ENCODE assay signal across 8 cellular contexts in genomic region chr16:49855280-49855821, GRCh38. TPM values are rescaled to one million over a fixed set of nuclear protein-coding genes. Genes with fewer than 3 reads are reported as not detected.
DNase-seq lines count a peak whose midpoint lies in the region; ATAC-seq and TF ChIP-seq lines count a peak whose summit lies in the region.

No MANE protein-coding gene starts in this region.

- intact Hi-C loops in activated CD8-positive, alpha-beta T cell treated with anti-CD3 and anti-CD28 coated beads for 36 hours (cut with micrococcal nuclease) = no loop called here
- intact Hi-C loops in lower lobe of right lung (cut with DNase I) = no loop called here

- no peak for TF ChIP-seq CTCF in activated CD8-positive, alpha-beta T cell treated with anti-CD3 and anti-CD28 coated beads for 36 hours (IDR thresholded peaks at IDR 0.05)
- TF ChIP-seq CTCF in lower lobe of right lung (IDR thresholded peaks at IDR 0.05) = no peak

- H3K36me3 Mint-ChIP-seq in activated CD8-positive, alpha-beta T cell treated with anti-CD3 and anti-CD28 coated beads for 36 hours (ENCODE audit: low read depth) = no peaks in the 10 kb centered on the region

- H3K27me3 Mint-ChIP-seq in activated CD8-positive, alpha-beta T cell treated with anti-CD3 and anti-CD28 coated beads for 36 hours = peaks cover 38% of the 10 kb centered on the region

- H3K4me3 Mint-ChIP-seq in activated CD8-positive, alpha-beta T cell treated with anti-CD3 and anti-CD28 coated beads for 36 hours = peak overlapping the region; percentile 26

- peaks cover 41% of the 10 kb centered on the region for H3K4me1 ChIP-seq in lower lobe of right lung

- DNase-seq in NCI-H510A treated with DMSO at 0.1 percent for 48 hours (lab: John Stamatoyannopoulos, UW) = peak; percentile 80
- peak; percentile 31 for DNase-seq in activated CD8-positive, alpha-beta T cell treated with anti-CD3 and anti-CD28 coated beads for 36 hours
- peak; percentile 27 for DNase-seq in effector CD8-positive, alpha-beta T cell (lab: John Stamatoyannopoulos, UW)
- peak; percentile 86 for DNase-seq in lower lobe of right lung
- peak; percentile 13 to 49 for DNase-seq in stimulated activated CD8-positive, alpha-beta memory T cell treated with anti-CD3 and anti-CD28 coated beads, Interleukin-2, amount 100 ng/mL, for 1 hour (ENCODE audit: low read depth in 2 of 2)
- DNase-seq in NK-92 treated with Interleukin-12 subunit alpha and Interleukin-12 subunit beta, amount 100 ng/mL, for 24 hours (lab: John Stamatoyannopoulos, UW) = no peak

- H3K27me3 ChIP-seq in lower lobe of right lung (ENCODE audit: low read depth) = peaks cover 23% of the 10 kb centered on the region

- peaks cover 3% of the 10 kb centered on the region for H3K4me1 Mint-ChIP-seq in activated CD8-positive, alpha-beta T cell treated with anti-CD3 and anti-CD28 coated beads for 36 hours (ENCODE audit: low read depth)

- H3K36me3 ChIP-seq in lower lobe of right lung = no peaks in the 10 kb centered on the region

- POLR2A ChIA-PET in activated CD8-positive, alpha-beta T cell treated with anti-CD3 and anti-CD28 coated beads for 36 hours (lab: Charles Lee) = no interaction called here

- no peak overlapping the region for H3K27ac Mint-ChIP-seq in activated CD8-positive, alpha-beta T cell treated with anti-CD3 and anti-CD28 coated beads for 36 hours

- peak overlapping the region; percentile 88 for H3K27ac ChIP-seq in lower lobe of right lung

- ATAC-seq in GM18519 (IDR thresholded peaks at IDR 0.05; ENCODE audit: low FRiP score, unreplicated experiment) (peak; percentile 48), HG02981 (IDR thresholded peaks at IDR 0.05; ENCODE audit: unreplicated experiment) (peak; percentile 70), lower lobe of right lung (peak; percentile 83 to 85)
- ATAC-seq in activated CD8-positive, alpha-beta T cell treated with anti-CD3 and anti-CD28 coated beads for 36 hours = peak; percentile 49

- H3K9me3 Mint-ChIP-seq in activated CD8-positive, alpha-beta T cell treated with anti-CD3 and anti-CD28 coated beads for 36 hours = no peaks in the 10 kb centered on the region

- CTCF ChIA-PET in activated CD8-positive, alpha-beta T cell treated with anti-CD3 and anti-CD28 coated beads for 36 hours (lab: Charles Lee) = interaction anchor here (4.5 kb wide), 1 partner anchor 22 kb away, joined by 28 read pairs; no protein-coding TSS in a partner anchor

- no peaks in the 10 kb centered on the region for H3K9me3 ChIP-seq in lower lobe of right lung

- peak overlapping the region; percentile 73 for H3K4me3 ChIP-seq in lower lobe of right lung

RNA-seq across cellular contexts. Expression of gene ZNF423, which starts 0.6 kb away (rescaled TPM):
- not detected for total RNA-seq in activated CD8-positive, alpha-beta T cell treated with anti-CD3 and anti-CD28 coated beads for 36 hours
- total RNA-seq in lower lobe of right lung = 10.7 TPM

Comparison
In these comparisons a context has a peak if more than half of its experiments do, and no peak if none do; other contexts are left out.
1. RNA of gene ZNF423, which starts 0.6 kb away (total RNA-seq): 10.7 TPM in lower lobe of right lung (single experiment); not detected in activated CD8-positive, alpha-beta T cell treated with anti-CD3 and anti-CD28 coated beads for 36 hours; every median in the first group is over 10 times any median in the second.
2. Peak in every context shown above with its lines, with median percentiles within 50 percentile points of each other: ATAC-seq.